Comparison of ENCODE assay signal across 1 cellular context in the genomic region with DNA sequence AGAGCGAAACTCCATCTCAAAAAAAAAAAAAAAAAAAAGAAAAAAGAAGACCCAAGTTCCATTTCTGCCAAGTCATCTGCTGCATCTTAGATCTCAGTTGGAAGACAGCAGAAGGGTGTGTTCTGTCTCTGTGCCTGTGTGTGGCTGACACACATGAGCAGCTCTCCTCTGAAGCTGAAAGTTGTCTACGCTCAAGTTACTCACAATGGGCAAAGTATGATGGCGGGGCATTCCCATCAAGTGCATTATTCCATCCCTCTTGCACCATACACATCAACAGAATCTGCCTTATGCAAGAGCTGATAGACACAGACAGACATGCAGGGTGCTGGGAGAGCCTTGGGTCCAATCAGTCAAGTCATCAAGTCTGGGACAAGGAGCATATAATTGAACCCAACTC.
TF ChIP-seq lines count a peak whose summit lies in the region.

No MANE protein-coding gene starts in this region.

TF ChIP-seq in K562, 482 proteins besides CTCF, POLR2A, EP300 and RAD21 (continued from another document):
- TF ChIP-seq MAFK (IDR thresholded peaks at IDR 0.05; ENCODE audit: low read length) = peak; percentile 58; the same call in 1 of the 2 replicates
- TF ChIP-seq ZNF316 (IDR thresholded peaks at IDR 0.05) = peak; percentile 85
- no peak for TF ChIP-seq ZNF766 (CRISPR knock-in tag; conservative IDR thresholded peaks at IDR 0.05)
- peak; percentile 95 for TF ChIP-seq MAFG (tag; conservative IDR thresholded peaks at IDR 0.05)
- TF ChIP-seq TEAD2 (tag; IDR thresholded peaks at IDR 0.05) = no peak
- TF ChIP-seq STAT5A (IDR thresholded peaks at IDR 0.05; ENCODE audit: borderline replicate concordance, low read length) = no peak
- peak; percentile 67 for TF ChIP-seq ZNF384 (IDR thresholded peaks at IDR 0.05; ENCODE audit: low read depth, low read length)
- TF ChIP-seq NFE2 (IDR thresholded peaks at IDR 0.05; ENCODE audit: low read depth) = peak; percentile 80
- TF ChIP-seq NFE2L1 (tag; IDR thresholded peaks at IDR 0.05; ENCODE audit: borderline replicate concordance, low read depth) = peak; percentile 62; the same call in 1 of the 2 replicates
- peak; percentile 57 for TF ChIP-seq MAFF (IDR thresholded peaks at IDR 0.05; ENCODE audit: low read length)
- no peak for TF ChIP-seq HES1 (IDR thresholded peaks at IDR 0.05; ENCODE audit: low read depth)
